ENCODE assay signal across 14 cellular contexts in genomic region chr17:17420561-17421269, GRCh38. TPM values are rescaled to one million over a fixed set of nuclear protein-coding genes. Genes with fewer than 3 reads are reported as not detected.
DNase-seq lines count a peak whose midpoint lies in the region; ATAC-seq and TF ChIP-seq lines count a peak whose summit lies in the region.
"Had no signal": no experiment of that assay in that cellular context is flagged by ENCODE, and none has a peak within 500 bp of the region (broad histone marks: within the 10 kb centered on the region; RNA-seq: fewer than 3 reads in every experiment).

No MANE protein-coding gene starts in this region.

- peak; percentile 94 for DNase-seq in GM04503 (ENCODE audit: low read depth)
- DNase-seq in coronary artery (ENCODE audit: low spot score) = peak; percentile 87
- peak; percentile 94 for DNase-seq in hepatic stellate cell (ENCODE audit: low spot score)
- no peak for DNase-seq in stimulated activated naive B cell treated with anti-CD40 and anti-IgM and Interleukin-4, amounts not matched to agents 10 μg/mL and 1 μg/mL and 100 μg/mL, for 72 hours
- DNase-seq in T-helper 17 cell = no peak
- no peak for DNase-seq in NCI-H446 treated with DMSO at 0.1 percent for 48 hours (lab: John Stamatoyannopoulos, UW)
- no peak for DNase-seq in WERI-Rb-1
- DNase-seq: activated CD8-positive, alpha-beta T cell treated with anti-CD3 and anti-CD28 coated beads for 36 hours; activated effector memory CD4-positive, alpha-beta T cell treated with anti-CD3 and anti-CD28 coated beads, Interleukin-2, amount 50 U/mL, for 16 hours; C1 segment of cervical spinal cord; H7; T-helper 2 cell had no signal

- H3K4me3 ChIP-seq in coronary artery = no peak overlapping the region
- no peak overlapping the region for H3K4me3 ChIP-seq in WERI-Rb-1 (ENCODE audit: low read depth, low read length)

- peaks cover 0 to 12% of the 10 kb centered on the region in 2 donors for H3K4me1 Mint-ChIP-seq in stimulated activated naive B cell treated with anti-CD40 and anti-IgM and Interleukin-4, amounts not matched to agents 10 μg/mL and 1 μg/mL and 100 μg/mL, for 72 hours
- H3K4me1 Mint-ChIP-seq in T-helper 17 cell = peaks cover 14% of the 10 kb centered on the region

- no peak overlapping the region for H3K27ac Mint-ChIP-seq in stimulated activated naive B cell treated with anti-CD40 and anti-IgM and Interleukin-4, amounts not matched to agents 10 μg/mL and 1 μg/mL and 100 μg/mL, for 72 hours
- H3K27ac Mint-ChIP-seq in T-helper 17 cell = no peak overlapping the region
- H3K27ac Mint-ChIP-seq: activated CD8-positive, alpha-beta T cell treated with anti-CD3 and anti-CD28 coated beads for 36 hours had no signal

- H3K27me3 ChIP-seq in WERI-Rb-1 (ENCODE audit: insufficient read depth, low read depth, severe bottlenecking) = no peaks in the 10 kb centered on the region

- H3K36me3 Mint-ChIP-seq in stimulated activated naive B cell treated with anti-CD40 and anti-IgM and Interleukin-4, amounts not matched to agents 10 μg/mL and 1 μg/mL and 100 μg/mL, for 72 hours = no peaks in the 10 kb centered on the region
- no peaks in the 10 kb centered on the region for H3K36me3 Mint-ChIP-seq in T-helper 17 cell (ENCODE audit: low read depth)

- peak overlapping the region in 1 of 2 donors; percentile 76 for H3K27ac ChIP-seq in coronary artery
- no peak overlapping the region for H3K27ac ChIP-seq in WERI-Rb-1

- no peaks in the 10 kb centered on the region for H3K9me3 ChIP-seq in T-helper 17 cell (ENCODE audit: control insufficient read depth, low read length, poor library complexity, severe bottlenecking)
- peaks cover 17% of the 10 kb centered on the region for H3K9me3 ChIP-seq in WERI-Rb-1 (ENCODE audit: severe bottlenecking)

- peaks cover 0 to 6% of the 10 kb centered on the region in 2 donors for H3K27me3 Mint-ChIP-seq in stimulated activated naive B cell treated with anti-CD40 and anti-IgM and Interleukin-4, amounts not matched to agents 10 μg/mL and 1 μg/mL and 100 μg/mL, for 72 hours
- no peaks in the 10 kb centered on the region for H3K27me3 Mint-ChIP-seq in T-helper 17 cell
- H3K27me3 Mint-ChIP-seq: activated CD8-positive, alpha-beta T cell treated with anti-CD3 and anti-CD28 coated beads for 36 hours had no signal

- no peak overlapping the region for H3K4me3 Mint-ChIP-seq in stimulated activated naive B cell treated with anti-CD40 and anti-IgM and Interleukin-4, amounts not matched to agents 10 μg/mL and 1 μg/mL and 100 μg/mL, for 72 hours
- H3K4me3 Mint-ChIP-seq in T-helper 17 cell = no peak overlapping the region
- H3K4me3 Mint-ChIP-seq: activated CD8-positive, alpha-beta T cell treated with anti-CD3 and anti-CD28 coated beads for 36 hours had no signal

- TF ChIP-seq CTCF in coronary artery (IDR thresholded peaks at IDR 0.05) = no peak
- no peak for TF ChIP-seq CTCF in WERI-Rb-1 (IDR thresholded peaks at IDR 0.05; ENCODE audit: low read depth, low read length)

- H3K9me3 Mint-ChIP-seq in stimulated activated naive B cell treated with anti-CD40 and anti-IgM and Interleukin-4, amounts not matched to agents 10 μg/mL and 1 μg/mL and 100 μg/mL, for 72 hours = peaks cover 0 to 5% of the 10 kb centered on the region in 2 donors
- H3K9me3 Mint-ChIP-seq: activated CD8-positive, alpha-beta T cell treated with anti-CD3 and anti-CD28 coated beads for 36 hours had no signal

- peak; percentile 25 to 39 for ATAC-seq in stimulated activated naive B cell treated with anti-CD40 and anti-IgM and Interleukin-4, amounts not matched to agents 10 μg/mL and 1 μg/mL and 100 μg/mL, for 72 hours (replicated peaks)
- ATAC-seq in T-helper 17 cell = no peak
- ATAC-seq in activated CD4-positive, CD25-positive, alpha-beta regulatory T cell treated with anti-CD3 and anti-CD28 coated beads, Interleukin-2, amount 50 U/mL, for 24 hours = no peak
- ATAC-seq: activated CD8-positive, alpha-beta T cell treated with anti-CD3 and anti-CD28 coated beads for 36 hours; Panc1 had no signal

- no peaks in the 10 kb centered on the region for H3K36me3 ChIP-seq in WERI-Rb-1

RNA-seq across cellular contexts. Expression of gene MED9, which starts 56.1 kb away (rescaled TPM):
- total RNA-seq in T-helper 17 cell = 10 to 100 TPM; 16.5 to 24.7 TPM

Comparison
In these comparisons a context has a peak if more than half of its experiments do, and no peak if none do; other contexts are left out.
1. DNase-seq: peak in GM04503 (single experiment), coronary artery (single experiment) and hepatic stellate cell (single experiment); none in stimulated activated naive B cell treated with anti-CD40 and anti-IgM and Interleukin-4, amounts not matched to agents 10 μg/mL and 1 μg/mL and 100 μg/mL, for 72 hours (single experiment), T-helper 17 cell (0 of 3), NCI-H446 treated with DMSO at 0.1 percent for 48 hours (single experiment) and WERI-Rb-1 (single experiment).
2. ATAC-seq: peak in stimulated activated naive B cell treated with anti-CD40 and anti-IgM and Interleukin-4, amounts not matched to agents 10 μg/mL and 1 μg/mL and 100 μg/mL, for 72 hours (2 of 2); none in T-helper 17 cell (single experiment) and activated CD4-positive, CD25-positive, alpha-beta regulatory T cell treated with anti-CD3 and anti-CD28 coated beads, Interleukin-2, amount 50 U/mL, for 24 hours (0 of 2).